ENCODE assay signal across 19 cellular contexts in the genomic region with DNA sequence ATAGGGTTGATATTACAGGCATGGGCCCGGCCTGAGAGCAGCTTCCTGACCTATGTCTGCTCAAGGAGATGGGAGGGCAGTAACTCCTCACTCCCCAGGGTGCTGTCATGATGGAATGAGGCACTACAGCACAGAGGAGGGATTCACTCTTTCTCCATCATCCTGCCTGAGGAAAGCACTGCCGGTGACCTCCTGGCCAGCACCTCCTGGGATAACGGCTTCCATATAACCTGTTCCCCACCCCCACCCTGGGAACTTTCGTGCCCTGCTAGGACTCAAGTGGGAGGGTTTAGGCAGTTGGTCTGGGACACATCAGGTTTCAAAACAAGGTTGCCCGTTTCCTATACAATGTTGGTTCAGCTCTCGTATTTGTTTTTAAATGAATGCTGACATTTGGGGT. TPM values are rescaled to one million over a fixed set of nuclear protein-coding genes. Genes with fewer than 3 reads are reported as not detected.
A peak's percentile ranks its signal among the peaks of the same experiment; 100 is the strongest.
DNase-seq lines count a peak whose midpoint lies in the region; ATAC-seq and TF ChIP-seq lines count a peak whose summit lies in the region.
"Had no signal": no experiment of that assay in that cellular context is flagged by ENCODE, and none has a peak within 500 bp of the region (broad histone marks: within the 10 kb centered on the region; RNA-seq: fewer than 3 reads in every experiment).

No MANE protein-coding gene starts in this region.

- TF ChIP-seq CTCF in nephron progenitor cell (IDR thresholded peaks at IDR 0.05) (no peak), testis (IDR thresholded peaks at IDR 0.05) (no peak)

- no peak overlapping the region for H3K4me3 Mint-ChIP-seq in activated CD8-positive, alpha-beta memory T cell treated with anti-CD3 and anti-CD28 coated beads, Interleukin-2, amount 10 ng/mL, durations not matched to agents 7 days and 5 days
- no peak overlapping the region for H3K4me3 Mint-ChIP-seq in nephron progenitor cell
- H3K4me3 Mint-ChIP-seq in activated naive CD4-positive, alpha-beta T cell treated with anti-CD3 and anti-CD28 coated beads for 36 hours = no peak overlapping the region
- H3K4me3 Mint-ChIP-seq: CD4-positive, alpha-beta T cell had no signal

- intact Hi-C loops in testis (cut with DNase I; ENCODE audit: low total_unique reads) = no loop called here
- intact Hi-C loops in activated naive CD4-positive, alpha-beta T cell treated with anti-CD3 and anti-CD28 coated beads for 36 hours (cut with micrococcal nuclease) = no loop called here

- no peak overlapping the region for H3K27ac Mint-ChIP-seq in activated CD8-positive, alpha-beta memory T cell treated with anti-CD3 and anti-CD28 coated beads, Interleukin-2, amount 10 ng/mL, durations not matched to agents 7 days and 5 days
- no peak overlapping the region for H3K27ac Mint-ChIP-seq in nephron progenitor cell
- no peak overlapping the region for H3K27ac Mint-ChIP-seq in activated naive CD4-positive, alpha-beta T cell treated with anti-CD3 and anti-CD28 coated beads for 36 hours
- H3K27ac Mint-ChIP-seq: CD4-positive, alpha-beta T cell had no signal

- ATAC-seq in activated CD8-positive, alpha-beta memory T cell treated with anti-CD3 and anti-CD28 coated beads, Interleukin-2, amount 10 ng/mL, durations not matched to agents 7 days and 5 days = no peak
- ATAC-seq: A549 had no signal

- WGBS in testis, 2 donors = 85 to 90% methylated on average over 5 to 6 of the region's 6 CpGs

- TF ChIP-seq POLR2A in testis (IDR thresholded peaks at IDR 0.05) = no peak

- H3K4me1 ChIP-seq in testis = peaks cover 11% of the 10 kb centered on the region
- H3K4me1 ChIP-seq: A549, Caco-2, HAP-1 had no signal

- DNase-seq in activated CD8-positive, alpha-beta memory T cell treated with anti-CD3 and anti-CD28 coated beads for 24 hours = peak; percentile 37
- DNase-seq in activated CD8-positive, alpha-beta memory T cell treated with anti-CD3 and anti-CD28 coated beads, Interleukin-2, amount 50 U/mL, for 4 hours = no peak
- DNase-seq in activated CD8-positive, alpha-beta memory T cell treated with anti-CD3 and anti-CD28 coated beads, Interleukin-2, amount 10 ng/mL, durations not matched to agents 7 days and 5 days = peak; percentile 23
- DNase-seq in nephron progenitor cell (peak; percentile 25), testis (peak; percentile 8), T1000 (lab: John Stamatoyannopoulos, UW) (no peak)
- DNase-seq in central memory CD4-positive, alpha-beta T cell = no peak
- no peak for DNase-seq in activated naive CD4-positive, alpha-beta T cell treated with anti-CD3 and anti-CD28 coated beads for 36 hours
- DNase-seq: AML-193; Caco-2; CD4-positive, alpha-beta T cell; DMS153; DMS79; GDM1 had no signal

- no peak overlapping the region for H3K4me3 ChIP-seq in testis
- H3K4me3 ChIP-seq: A549, HAP-1 had no signal

- no peaks in the 10 kb centered on the region for H3K36me3 ChIP-seq in testis (ENCODE audit: low read depth, missing control alignments)

- H3K9me3 ChIP-seq in testis = no peaks in the 10 kb centered on the region
- H3K9me3 ChIP-seq: A549, Caco-2, HAP-1 had no signal

- H3K27me3 ChIP-seq in testis = no peaks in the 10 kb centered on the region

- peaks cover 4% of the 10 kb centered on the region for H3K36me3 Mint-ChIP-seq in activated CD8-positive, alpha-beta memory T cell treated with anti-CD3 and anti-CD28 coated beads, Interleukin-2, amount 10 ng/mL, durations not matched to agents 7 days and 5 days
- H3K36me3 Mint-ChIP-seq in nephron progenitor cell (ENCODE audit: low read depth) = peaks cover 16% of the 10 kb centered on the region
- peaks cover 34% of the 10 kb centered on the region for H3K36me3 Mint-ChIP-seq in activated naive CD4-positive, alpha-beta T cell treated with anti-CD3 and anti-CD28 coated beads for 36 hours (ENCODE audit: low read depth)

- H3K9me3 Mint-ChIP-seq in activated CD8-positive, alpha-beta memory T cell treated with anti-CD3 and anti-CD28 coated beads, Interleukin-2, amount 10 ng/mL, durations not matched to agents 7 days and 5 days (ENCODE audit: low read depth) = no peaks in the 10 kb centered on the region
- no peaks in the 10 kb centered on the region for H3K9me3 Mint-ChIP-seq in nephron progenitor cell
- H3K9me3 Mint-ChIP-seq in activated naive CD4-positive, alpha-beta T cell treated with anti-CD3 and anti-CD28 coated beads for 36 hours = no peaks in the 10 kb centered on the region
- H3K9me3 Mint-ChIP-seq: CD4-positive, alpha-beta T cell had no signal

- no peaks in the 10 kb centered on the region for H3K4me1 Mint-ChIP-seq in activated CD8-positive, alpha-beta memory T cell treated with anti-CD3 and anti-CD28 coated beads, Interleukin-2, amount 10 ng/mL, durations not matched to agents 7 days and 5 days
- peaks cover 78% of the 10 kb centered on the region for H3K4me1 Mint-ChIP-seq in nephron progenitor cell
- H3K4me1 Mint-ChIP-seq in activated naive CD4-positive, alpha-beta T cell treated with anti-CD3 and anti-CD28 coated beads for 36 hours (ENCODE audit: low read depth) = no peaks in the 10 kb centered on the region

- CTCF ChIA-PET in activated CD8-positive, alpha-beta memory T cell treated with anti-CD3 and anti-CD28 coated beads, Interleukin-2, amount 10 ng/mL, durations not matched to agents 7 days and 5 days (lab: Charles Lee) = no interaction called here
- CTCF ChIA-PET in activated naive CD4-positive, alpha-beta T cell treated with anti-CD3 and anti-CD28 coated beads for 36 hours (lab: Charles Lee) = no interaction called here

- H3K27me3 Mint-ChIP-seq in activated CD8-positive, alpha-beta memory T cell treated with anti-CD3 and anti-CD28 coated beads, Interleukin-2, amount 10 ng/mL, durations not matched to agents 7 days and 5 days = no peaks in the 10 kb centered on the region
- peaks cover 8% of the 10 kb centered on the region for H3K27me3 Mint-ChIP-seq in nephron progenitor cell (ENCODE audit: low read depth, poor library complexity)
- H3K27me3 Mint-ChIP-seq in activated naive CD4-positive, alpha-beta T cell treated with anti-CD3 and anti-CD28 coated beads for 36 hours (ENCODE audit: low read depth) = no peaks in the 10 kb centered on the region
- H3K27me3 Mint-ChIP-seq: CD4-positive, alpha-beta T cell had no signal

- H3K27ac ChIP-seq in testis = no peak overlapping the region
- H3K27ac ChIP-seq: 22Rv1, A549, C4-2B had no signal

RNA-seq across cellular contexts. Expression of gene MN1, which starts 42.7 kb away (rescaled TPM):
- under 1 TPM; 0.14 to 0.29 TPM for total RNA-seq in activated CD8-positive, alpha-beta memory T cell treated with anti-CD3 and anti-CD28 coated beads, Interleukin-2, amount 10 ng/mL, durations not matched to agents 7 days and 5 days
- total RNA-seq in testis = 1 to 10 TPM; 3.2 to 4.3 TPM
- polyA plus RNA-seq in testis (ENCODE audit: insufficient read depth, low read depth, low replicate concordance) = 5.6 TPM
- under 1 TPM in 1 of 2 experiments, not detected in 1; 0.12 TPM for total RNA-seq in activated naive CD4-positive, alpha-beta T cell treated with anti-CD3 and anti-CD28 coated beads for 36 hours
- total RNA-seq: HT-29 had no signal

Comparison
In these comparisons a context has a peak if more than half of its experiments do, and no peak if none do; other contexts are left out.
1. DNase-seq: peak in activated CD8-positive, alpha-beta memory T cell treated with anti-CD3 and anti-CD28 coated beads for 24 hours (single experiment), activated CD8-positive, alpha-beta memory T cell treated with anti-CD3 and anti-CD28 coated beads, Interleukin-2, amount 10 ng/mL, durations not matched to agents 7 days and 5 days (single experiment), nephron progenitor cell (single experiment) and testis (single experiment); none in activated CD8-positive, alpha-beta memory T cell treated with anti-CD3 and anti-CD28 coated beads, Interleukin-2, amount 50 U/mL, for 4 hours (single experiment), T1000 (single experiment), central memory CD4-positive, alpha-beta T cell (single experiment) and activated naive CD4-positive, alpha-beta T cell treated with anti-CD3 and anti-CD28 coated beads for 36 hours (single experiment).